Comparison of ENCODE assay signal across 12 cellular contexts in the genomic region with DNA sequence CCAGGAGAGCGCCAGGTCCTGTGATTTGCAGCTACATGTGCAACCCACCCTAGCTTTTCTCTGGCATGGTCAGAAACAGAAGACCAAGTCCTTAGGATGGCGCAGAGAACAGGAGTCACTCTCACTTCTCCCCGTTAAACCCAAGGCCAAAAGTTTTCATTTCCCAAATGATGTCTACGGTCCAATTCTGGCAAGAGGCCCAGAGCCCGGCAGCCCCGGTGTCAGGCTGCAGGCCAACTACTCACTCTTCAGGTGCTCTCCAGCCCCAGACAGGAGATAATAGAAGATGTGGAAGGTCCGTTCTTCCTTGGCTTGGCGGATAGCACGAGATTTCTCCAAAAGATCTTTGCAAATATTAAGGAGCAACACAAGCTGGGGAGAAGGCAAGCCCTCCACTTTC.
DNase-seq lines count a peak whose midpoint lies in the region; ATAC-seq and TF ChIP-seq lines count a peak whose summit lies in the region.
"Had no signal": no experiment of that assay in that cellular context is flagged by ENCODE, and none has a peak within 500 bp of the region (broad histone marks: within the 10 kb centered on the region; RNA-seq: fewer than 3 reads in every experiment).

No MANE protein-coding gene starts in this region.

- CTCF ChIA-PET in T-cell (lab: Charles Lee) = interaction anchor here in 1 of 2 donors (1.1 kb wide), 1 partner anchor 31 kb away, joined by 4 read pairs; no protein-coding TSS in a partner anchor

- no peak overlapping the region for H3K4me3 Mint-ChIP-seq in stimulated activated naive CD8-positive, alpha-beta T cell treated with anti-CD3 and anti-CD28 coated beads, Interleukin-15, Interleukin-2, amounts not matched to agents 100 ng/mL and 50 ng/mL, for 24 hours
- H3K4me3 Mint-ChIP-seq in T-cell = no peak overlapping the region

- peaks cover 40% of the 10 kb centered on the region for H3K4me1 ChIP-seq in psoas muscle
- H3K4me1 ChIP-seq: parathyroid adenoma had no signal

- POLR2A ChIA-PET in T-cell (lab: Charles Lee) = no interaction called here

- peaks cover 70% of the 10 kb centered on the region for H3K36me3 Mint-ChIP-seq in stimulated activated naive CD8-positive, alpha-beta T cell treated with anti-CD3 and anti-CD28 coated beads, Interleukin-15, Interleukin-2, amounts not matched to agents 100 ng/mL and 50 ng/mL, for 24 hours (ENCODE audit: low read depth)
- H3K36me3 Mint-ChIP-seq in T-cell = peaks cover 55% of the 10 kb centered on the region

- H3K36me3 ChIP-seq in psoas muscle (ENCODE audit: insufficient read depth in 1 of 2, low read depth in 1 of 2) = peaks cover 4 to 99% of the 10 kb centered on the region in 2 donors

- 66 to 72% (median 72%) methylated on average over 9 of the region's 9 CpGs for WGBS in psoas muscle, 3 donors

- no peaks in the 10 kb centered on the region for H3K9me3 ChIP-seq in psoas muscle
- H3K9me3 ChIP-seq: BLaER1 treated with 17β-estradiol and CSF1 and Interleukin-3, amounts not matched to agents 10 nM and 100 nM had no signal

- no peak overlapping the region for H3K4me3 ChIP-seq in psoas muscle
- H3K4me3 ChIP-seq: BLaER1 treated with 17β-estradiol and CSF1 and Interleukin-3, amounts not matched to agents 10 nM and 100 nM had no signal

- H3K27me3 ChIP-seq in psoas muscle (ENCODE audit: insufficient read depth in 3 of 3, low read length in 2 of 3) = no peaks in the 10 kb centered on the region
- H3K27me3 ChIP-seq: BLaER1 treated with 17β-estradiol and CSF1 and Interleukin-3, amounts not matched to agents 10 nM and 100 nM had no signal

- peak overlapping the region; percentile 99 for H3K27ac ChIP-seq in epithelial cell of prostate
- H3K27ac ChIP-seq in psoas muscle = peak overlapping the region; percentile 25
- H3K27ac ChIP-seq: parathyroid adenoma had no signal

- ATAC-seq in stimulated activated naive CD8-positive, alpha-beta T cell treated with anti-CD3 and anti-CD28 coated beads, Interleukin-15, Interleukin-2, amounts not matched to agents 100 U/mL and 50 U/mL, for 24 hours = no peak
- ATAC-seq in psoas muscle = no peak
- ATAC-seq in T-cell (replicated peaks in 1 of 4) = no peak

- H3K9me3 Mint-ChIP-seq in stimulated activated naive CD8-positive, alpha-beta T cell treated with anti-CD3 and anti-CD28 coated beads, Interleukin-15, Interleukin-2, amounts not matched to agents 100 ng/mL and 50 ng/mL, for 24 hours = no peaks in the 10 kb centered on the region
- H3K9me3 Mint-ChIP-seq in T-cell = no peaks in the 10 kb centered on the region

- no peaks in the 10 kb centered on the region for H3K27me3 Mint-ChIP-seq in stimulated activated naive CD8-positive, alpha-beta T cell treated with anti-CD3 and anti-CD28 coated beads, Interleukin-15, Interleukin-2, amounts not matched to agents 100 ng/mL and 50 ng/mL, for 24 hours
- no peaks in the 10 kb centered on the region for H3K27me3 Mint-ChIP-seq in T-cell

- TF ChIP-seq CTCF in psoas muscle (IDR thresholded peaks at IDR 0.05) = no peak

- no peak for DNase-seq in stimulated activated naive CD8-positive, alpha-beta T cell treated with anti-CD3 and anti-CD28 coated beads, Interleukin-15, Interleukin-2, amounts not matched to agents 100 U/mL and 50 U/mL, for 24 hours
- DNase-seq in epithelial cell of prostate (ENCODE audit: low read depth, low spot score) = no peak
- no peak for DNase-seq in psoas muscle
- no peak for DNase-seq in T-cell
- no peak for DNase-seq in SIG-M5 (lab: John Stamatoyannopoulos, UW)
- DNase-seq in UCSD-AML1 (lab: John Stamatoyannopoulos, UW; ENCODE audit: unreplicated experiment) = no peak
- no peak for DNase-seq in middle frontal gyrus (ENCODE audit: extremely low spot score, low spot score)
- DNase-seq: NCI-H1694, NCI-H69 had no signal

- peak overlapping the region; percentile 70 for H3K27ac Mint-ChIP-seq in stimulated activated naive CD8-positive, alpha-beta T cell treated with anti-CD3 and anti-CD28 coated beads, Interleukin-15, Interleukin-2, amounts not matched to agents 100 ng/mL and 50 ng/mL, for 24 hours
- peak overlapping the region in 1 of 2 donors; percentile 49 for H3K27ac Mint-ChIP-seq in T-cell

- peaks cover 3% of the 10 kb centered on the region for H3K4me1 Mint-ChIP-seq in stimulated activated naive CD8-positive, alpha-beta T cell treated with anti-CD3 and anti-CD28 coated beads, Interleukin-15, Interleukin-2, amounts not matched to agents 100 ng/mL and 50 ng/mL, for 24 hours (ENCODE audit: low read depth)
- H3K4me1 Mint-ChIP-seq in T-cell = peaks cover 3 to 19% (median 7%) of the 10 kb centered on the region in 3 donors

- intact Hi-C loops in psoas muscle (cut with DNase I) = no loop called here
